Comparison of ENCODE assay signal across 19 cellular contexts in the genomic region with DNA sequence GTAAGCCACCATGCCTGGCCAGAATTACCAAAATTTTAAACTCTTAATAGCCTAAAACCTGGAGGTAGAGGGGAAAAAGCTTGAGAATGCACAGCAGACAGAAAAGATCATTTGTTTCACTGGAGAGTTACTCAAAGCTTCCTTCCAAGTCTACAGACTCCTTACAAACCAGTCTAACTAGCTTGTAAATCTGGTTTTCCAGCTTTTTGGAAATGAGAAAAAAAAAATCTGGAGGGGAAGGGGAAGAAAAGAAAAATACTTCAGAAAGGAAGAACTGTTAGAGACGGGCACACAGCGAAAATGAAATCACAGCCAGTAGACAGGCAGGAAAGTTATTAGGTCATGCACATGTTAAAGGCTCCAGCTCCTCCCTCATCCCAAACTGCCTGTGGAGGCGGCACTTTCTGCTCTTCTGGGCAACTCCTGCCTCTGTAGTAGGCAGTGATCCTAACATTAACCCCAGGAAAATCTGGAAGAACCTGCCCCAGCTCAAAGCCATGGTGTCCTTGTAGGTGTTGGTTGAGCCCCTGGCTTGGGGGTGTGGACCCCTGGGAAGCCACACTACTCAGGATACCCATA. TPM values are rescaled to one million over a fixed set of nuclear protein-coding genes. Genes with fewer than 3 reads are reported as not detected.
DNase-seq lines count a peak whose midpoint lies in the region; ATAC-seq and TF ChIP-seq lines count a peak whose summit lies in the region.
"Had no signal": no experiment of that assay in that cellular context is flagged by ENCODE, and none has a peak within 500 bp of the region (broad histone marks: within the 10 kb centered on the region; RNA-seq: fewer than 3 reads in every experiment).

No MANE protein-coding gene starts in this region.

- peaks cover 2% of the 10 kb centered on the region for H3K79me2 ChIP-seq in PC-3 (ENCODE audit: low read length)

- no peak for TF ChIP-seq CTCF in PC-3 (conservative IDR thresholded peaks at IDR 0.05; ENCODE audit: low read depth, low read length)
- no peak for TF ChIP-seq CTCF in left lung (IDR thresholded peaks at IDR 0.05)
- TF ChIP-seq CTCF in upper lobe of right lung (IDR thresholded peaks at IDR 0.05) = no peak

- H3K4me1 ChIP-seq in PC-3 (ENCODE audit: insufficient read depth, low read length) (peaks cover 12% of the 10 kb centered on the region), esophagus (ENCODE audit: control insufficient read depth in 2 of 2, insufficient read depth in 2 of 2, low read length in 1 of 2) (no peaks in the 10 kb centered on the region), left lung (no peaks in the 10 kb centered on the region), upper lobe of right lung (no peaks in the 10 kb centered on the region)

- peak overlapping the region; percentile 12; the same call in 1 of the 2 replicates for H3K9ac ChIP-seq in PC-3 (ENCODE audit: low read length)
- H3K9ac ChIP-seq: KMS-11, SK-N-SH had no signal

- 0 out of 2 replicates have a peak overlapping the region, but pooled peaks have one; percentile 6 for H3K4me2 ChIP-seq in PC-3 (ENCODE audit: low read length)
- H3K4me2 ChIP-seq: KMS-11, SK-N-SH had no signal

- peak; percentile 76 for DNase-seq in PC-3
- DNase-seq in left lung = no peak
- DNase-seq in upper lobe of right lung = no peak
- DNase-seq in NCI-H510A (lab: John Stamatoyannopoulos, UW) = no peak
- no peak for DNase-seq in NCI-H1694 (lab: John Stamatoyannopoulos, UW)
- DNase-seq: ACHN, C1 segment of cervical spinal cord, DMS79 treated with DMSO at 0.1 percent for 48 hours, H7, NCI-H1417 treated with DMSO at 0.1 percent for 48 hours, NCI-H2029, NCI-H69, RPMI8226, SHP77 treated with DMSO at 0.1 percent for 48 hours, SK-N-SH had no signal

- CTCF ChIA-PET in PC-3 (lab: Charles Lee) = no interaction called here

- 55 to 79% methylated on average over 3 of the region's 3 CpGs for WGBS in esophagus, 2 donors

- BruUV-seq in PC-3 (replicated peaks; lab: Mats Ljungman, UMichigan) = no TSS peak

- ATAC-seq in PC-3 = no peak
- peak; percentile 21 for ATAC-seq in left lung
- peak; percentile 21 for ATAC-seq in upper lobe of right lung
- no peak for ATAC-seq in HG03521 (IDR thresholded peaks at IDR 0.05; ENCODE audit: unreplicated experiment)

- intact Hi-C loops in PC-3 (cut with micrococcal nuclease) = no loop called here
- intact Hi-C loops in left lung (cut with DNase I) = no loop called here
- intact Hi-C loops in upper lobe of right lung (cut with DNase I) = no loop called here

- H4K20me1 ChIP-seq in PC-3 (ENCODE audit: low read length) = no peaks in the 10 kb centered on the region

- H3K36me3 ChIP-seq in PC-3 (ENCODE audit: low read depth, low read length) (peaks cover 58% of the 10 kb centered on the region), esophagus (ENCODE audit: control insufficient read depth in 2 of 2, insufficient read depth in 2 of 2, low read length in 1 of 2) (peaks cover 13 to 19% of the 10 kb centered on the region in 2 donors), left lung (peaks cover 3 to 98% of the 10 kb centered on the region in 2 donors), upper lobe of right lung (peaks cover 97% of the 10 kb centered on the region)

- H3K4me3 ChIP-seq in PC-3 (ENCODE audit: low read length) (no peak overlapping the region), esophagus (ENCODE audit: low read depth in 1 of 2, low read length in 2 of 2) (no peak overlapping the region), left lung (no peak overlapping the region), upper lobe of right lung (no peak overlapping the region)

- H3K9me2 ChIP-seq in PC-3 (replicated peaks; ENCODE audit: low read length) = no peaks in the 10 kb centered on the region
- H3K9me2 ChIP-seq: SK-N-SH had no signal

- POLR2A ChIA-PET in PC-3 (lab: Charles Lee; ENCODE audit: unreplicated experiment) = no interaction called here

- H3F3A ChIP-seq in PC-3 (ENCODE audit: low read length, unreplicated experiment) = no peaks in the 10 kb centered on the region

- H3K9me3 ChIP-seq in PC-3 (ENCODE audit: low read length) = no peaks in the 10 kb centered on the region
- H3K9me3 ChIP-seq in esophagus (ENCODE audit: control insufficient read depth in 2 of 2, insufficient read depth in 1 of 2, low read depth in 1 of 2, low read length in 1 of 2) = no peaks in the 10 kb centered on the region
- no peaks in the 10 kb centered on the region for H3K9me3 ChIP-seq in left lung
- no peaks in the 10 kb centered on the region for H3K9me3 ChIP-seq in upper lobe of right lung
- H3K9me3 ChIP-seq: SK-N-SH had no signal

- H2AFZ ChIP-seq in PC-3 (ENCODE audit: low read length) = no peak overlapping the region

- H3K27me3 ChIP-seq in PC-3 (ENCODE audit: low read length) (no peaks in the 10 kb centered on the region), esophagus (ENCODE audit: control insufficient read depth in 1 of 2, insufficient read depth in 2 of 2, low read length in 2 of 2) (no peaks in the 10 kb centered on the region), left lung (no peaks in the 10 kb centered on the region), upper lobe of right lung (no peaks in the 10 kb centered on the region)

- peak overlapping the region; percentile 68 for H3K27ac ChIP-seq in PC-3 (ENCODE audit: low read length)
- H3K27ac ChIP-seq in esophagus (ENCODE audit: low read depth in 2 of 2, low read length in 1 of 2) = peak overlapping the region; percentile 45 to 47
- H3K27ac ChIP-seq in left lung = no peak overlapping the region
- H3K27ac ChIP-seq in upper lobe of right lung = no peak overlapping the region
- H3K27ac ChIP-seq: HL-60, KMS-11 had no signal

RNA-seq across cellular contexts. Expression of gene PARP4, which starts 17.3 kb away (rescaled TPM):
- 50.4 and 54.4 TPM in 2 replicates for total RNA-seq in PC-3 (2014; rRNA removed)
- polyA plus RNA-seq in esophagus = 10 to 100 TPM; 14.7 to 16.7 TPM
- 10 to 100 TPM; 71.9 to 76.8 TPM for total RNA-seq in left lung
- total RNA-seq in upper lobe of right lung = 70.3 TPM

Comparison
In these comparisons a context has a peak if more than half of its experiments do, and no peak if none do; other contexts are left out.
1. ATAC-seq: peak in left lung (single experiment) and upper lobe of right lung (single experiment); none in PC-3 (single experiment) and HG03521 (single experiment).
2. H3K27ac ChIP-seq: peak in PC-3 (single experiment) and esophagus (2 of 2); none in left lung (0 of 2) and upper lobe of right lung (single experiment).